In genomic region chrX:100750901-100751300, GRCh38 we compare ENCODE assay signal across 23 cellular contexts. TPM values are rescaled to one million over a fixed set of nuclear protein-coding genes. Genes with fewer than 3 reads are reported as not detected.
"Had no signal": no experiment of that assay in that cellular context is flagged by ENCODE, and none has a peak within 500 bp of the region (broad histone marks: within the 10 kb centered on the region; RNA-seq: fewer than 3 reads in every experiment).

No MANE protein-coding gene starts in this region.

- H3K27me3 ChIP-seq: colonic mucosa, neutrophil, pancreas, upper lobe of right lung had no signal

- DNase-seq: activated B cell treated with CpG ODN at 0.5 μM for 24 hours; activated CD4-positive, alpha-beta T cell treated with anti-CD3 and anti-CD28 coated beads for 4 hours; activated CD4-positive, alpha-beta T cell treated with anti-CD3 and anti-CD28 coated beads, Interleukin-2, amount 50 U/mL, for 48 hours; activated naive CD4-positive, alpha-beta T cell treated with Interleukin-2 at 50 U/mL for 16 hours; activated naive CD8-positive, alpha-beta T cell treated with anti-CD3 and anti-CD28 coated beads for 36 hours; activated T-cell treated with anti-CD3 and anti-CD28 coated beads, Interleukin-2, amount 50 U/mL, for 48 hours; amniotic stem cell; colonic mucosa; dorsolateral prefrontal cortex; effector memory CD8-positive, alpha-beta T cell; heart right ventricle; islet precursor cell; left cardiac atrium; pancreas; psoas muscle; right cardiac atrium; stimulated activated CD4-positive, alpha-beta T cell treated with anti-CD3 and anti-CD28 coated beads, Interleukin-4, amount 100 ng/mL, for 24 hours; stimulated activated naive CD4-positive, alpha-beta T cell treated with Interleukin-2 at 50 U/mL for 16 hours; T1000; upper lobe of right lung had no signal

- H3K4me1 ChIP-seq: colonic mucosa, pancreas, psoas muscle, upper lobe of right lung had no signal

- H3K9me3 ChIP-seq: colonic mucosa, esophagus muscularis mucosa, heart right ventricle, neutrophil, pancreas, psoas muscle, upper lobe of right lung had no signal

- ATAC-seq: effector memory CD8-positive, alpha-beta T cell; heart right ventricle; left cardiac atrium; pancreas; psoas muscle; right cardiac atrium; upper lobe of right lung had no signal

- H3K4me3 ChIP-seq: colonic mucosa, dorsolateral prefrontal cortex, esophagus muscularis mucosa, heart right ventricle, pancreas, psoas muscle, upper lobe of right lung had no signal

- H3K36me3 ChIP-seq: colonic mucosa, esophagus muscularis mucosa, heart right ventricle, neutrophil, pancreas, upper lobe of right lung had no signal

- H3K27ac ChIP-seq: colonic mucosa, dorsolateral prefrontal cortex, esophagus muscularis mucosa, heart right ventricle, neutrophil, pancreas, psoas muscle, upper lobe of right lung had no signal

- FAIRE-seq: bronchial epithelial cell had no signal

RNA-seq across cellular contexts. Expression of gene SYTL4, which starts 19.0 kb away (rescaled TPM):
- total RNA-seq: activated naive CD8-positive, alpha-beta T cell treated with anti-CD3 and anti-CD28 coated beads for 36 hours had no signal
